30 cellular contexts compared by ENCODE assay signal in genomic region chr13:114155320-114155719, GRCh38. TPM values are rescaled to one million over a fixed set of nuclear protein-coding genes. Genes with fewer than 3 reads are reported as not detected.
"Had no signal": no experiment of that assay in that cellular context is flagged by ENCODE, and none has a peak within 500 bp of the region (broad histone marks: within the 10 kb centered on the region; RNA-seq: fewer than 3 reads in every experiment).

No MANE protein-coding gene starts in this region.

- H3K27ac ChIP-seq: coronary artery, dorsolateral prefrontal cortex, epithelial cell of prostate, esophagus squamous epithelium, gastrocnemius medialis, heart right ventricle, left lung, lower lobe of right lung had no signal

- H3K27ac Mint-ChIP-seq: endodermal cell, mesothelial cell of epicardium had no signal

- H3K9me3 ChIP-seq: esophagus squamous epithelium, gastrocnemius medialis, heart right ventricle, left lung, lower lobe of right lung, mucosa of descending colon had no signal

- ATAC-seq: effector memory CD8-positive, alpha-beta T cell; esophagus mucosa; gastrocnemius medialis; heart right ventricle; left cardiac atrium; left lung; left ventricle myocardium superior; lower lobe of right lung; mucosa of descending colon had no signal

- H3K4me3 ChIP-seq: coronary artery, dorsolateral prefrontal cortex, esophagus squamous epithelium, gastrocnemius medialis, heart right ventricle, left lung, lower lobe of right lung, mucosa of descending colon had no signal

- H3K27me3 ChIP-seq: dorsolateral prefrontal cortex, gastrocnemius medialis, heart right ventricle, left lung had no signal

- H3K9me3 Mint-ChIP-seq: effector memory CD8-positive, alpha-beta T cell; endodermal cell; mesothelial cell of epicardium had no signal

- DNase-seq: dermis blood vessel endothelial cell; dorsolateral prefrontal cortex; effector CD4-positive, alpha-beta T cell; effector memory CD8-positive, alpha-beta T cell; endodermal cell; erythroblast; esophagus squamous epithelium; foreskin fibroblast; foreskin melanocyte; gastrocnemius medialis; glutamatergic neuron; head of caudate nucleus; heart right ventricle; hippocampal formation; left cardiac atrium; left lung; left ventricle myocardium superior; lower lobe of right lung; mesenchymal stem cell had no signal

- H3K4me1 Mint-ChIP-seq: endodermal cell had no signal

- H3K27me3 Mint-ChIP-seq: effector memory CD8-positive, alpha-beta T cell had no signal

- H3K4me3 Mint-ChIP-seq: endodermal cell, mesothelial cell of epicardium had no signal

- H3K36me3 ChIP-seq: esophagus squamous epithelium, gastrocnemius medialis, heart right ventricle, left lung, lower lobe of right lung had no signal

RNA-seq across cellular contexts. Expression of gene CFAP97D2, which starts 23.7 kb away (rescaled TPM):
- total RNA-seq: dermis blood vessel endothelial cell, endodermal cell, esophagus mucosa, esophagus squamous epithelium, gastrocnemius medialis, glomerular endothelial cell, heart right ventricle, kidney epithelial cell, left cardiac atrium, left ventricle myocardium superior, lower leg skin, lung microvascular endothelial cell, mesenteric fat pad, mesothelial cell of epicardium, mucosa of descending colon, myocyte had no signal
